19 cellular contexts compared by ENCODE assay signal in genomic region chr9:124598048-124598447, GRCh38.
"Had no signal": no experiment of that assay in that cellular context is flagged by ENCODE, and none has a peak within 500 bp of the region (broad histone marks: within the 10 kb centered on the region; RNA-seq: fewer than 3 reads in every experiment).

No MANE protein-coding gene starts in this region.

- H3K9me3 ChIP-seq: heart left ventricle, psoas muscle, spleen, testis, tibial nerve had no signal

- DNase-seq: effector CD4-positive, alpha-beta T cell; endodermal cell; foreskin melanocyte; heart left ventricle; hippocampal formation; left colon; mesendoderm; naive B cell; psoas muscle; retina; spleen; stimulated activated CD4-positive, alpha-beta T cell treated with anti-CD3 and anti-CD28 coated beads, Interleukin-15, amount 100 ng/mL, for 24 hours; stimulated activated CD4-positive, alpha-beta T cell treated with anti-CD3 and anti-CD28 coated beads, Interleukin-1b, Interleukin-23, amount 100 ng/mL, for 48 hours; stimulated activated CD4-positive, alpha-beta T cell treated with anti-CD3 and anti-CD28 coated beads, Interleukin-4, amount 100 ng/mL, for 24 hours; testis had no signal

- H3K4me3 ChIP-seq: coronary artery, heart left ventricle, psoas muscle, spleen, tibial nerve had no signal

- H3K27me3 ChIP-seq: heart left ventricle, spleen, testis, tibial nerve had no signal

- H3K27ac ChIP-seq: coronary artery, heart left ventricle, psoas muscle, spleen, testis, tibial nerve had no signal

- ATAC-seq: heart left ventricle; left colon; psoas muscle; sciatic nerve; stimulated activated memory B cell treated with anti-CD40 and anti-IgM and Interleukin-4, amounts not matched to agents 10 μg/mL and 1 μg/mL and 100 μg/mL, for 72 hours had no signal

- H3K36me3 ChIP-seq: heart left ventricle, spleen, tibial nerve had no signal

- H3K4me1 ChIP-seq: psoas muscle had no signal
